ENCODE assay signal across 8 cellular contexts in the genomic region with DNA sequence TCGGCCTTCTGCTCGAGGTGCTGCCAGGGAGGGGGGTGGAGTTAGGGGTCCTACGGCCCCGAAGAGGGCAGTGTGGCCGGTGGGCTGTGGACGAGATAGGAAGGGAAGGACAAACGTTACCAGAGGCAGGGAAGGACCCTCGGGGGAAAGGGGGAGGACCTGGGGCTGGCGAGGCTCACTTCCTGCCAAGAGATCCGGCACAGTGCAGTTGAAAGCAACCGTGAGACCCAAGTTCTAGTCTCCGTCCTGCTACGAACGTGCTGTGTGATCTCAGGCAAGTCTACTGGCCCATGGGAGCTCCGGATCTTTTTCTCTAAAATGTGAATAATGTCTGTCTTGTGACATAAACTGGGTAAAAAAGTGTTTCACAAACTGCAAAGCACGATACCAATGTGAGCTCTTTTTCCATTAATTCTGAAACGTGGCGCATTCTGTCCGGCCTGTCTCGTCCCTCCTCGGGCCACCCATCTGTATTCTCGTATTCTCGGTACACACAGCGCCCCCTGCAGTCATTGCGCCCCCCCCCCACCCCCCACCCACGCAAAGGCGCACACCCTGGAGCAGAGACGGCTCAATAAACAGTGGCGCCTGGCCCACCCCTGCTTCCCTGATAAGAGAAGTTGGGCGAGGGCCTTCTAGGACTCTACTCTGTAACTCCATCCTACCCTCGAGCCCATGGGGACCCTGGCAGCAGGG. TPM values are rescaled to one million over a fixed set of nuclear protein-coding genes. Genes with fewer than 3 reads are reported as not detected.
DNase-seq lines count a peak whose midpoint lies in the region; ATAC-seq and TF ChIP-seq lines count a peak whose summit lies in the region.

No MANE protein-coding gene starts in this region.

- H2AFZ ChIP-seq in smooth muscle cell (ENCODE audit: low read depth): no peak overlapping the region

- peaks cover 35% of the 10 kb centered on the region for H3K4me1 Mint-ChIP-seq in activated naive CD8-positive, alpha-beta T cell (ENCODE audit: low read depth)

- H3K27me3 ChIP-seq in smooth muscle cell (ENCODE audit: low read depth): no peaks in the 10 kb centered on the region

- H3K4me2 ChIP-seq in smooth muscle cell: peak overlapping the region; percentile 62

- H3K4me3 Mint-ChIP-seq in activated naive CD8-positive, alpha-beta T cell: peak overlapping the region; percentile 61

- peak overlapping the region; percentile 87 for H3K27ac ChIP-seq in smooth muscle cell (ENCODE audit: low read depth)

- H3K36me3 ChIP-seq in smooth muscle cell (ENCODE audit: low read depth): no peaks in the 10 kb centered on the region

- H3K9ac ChIP-seq in smooth muscle cell (ENCODE audit: low read depth): peak overlapping the region; percentile 18

- peaks cover 21% of the 10 kb centered on the region for H3K4me1 ChIP-seq in smooth muscle cell (ENCODE audit: low read depth)

- H3K4me3 ChIP-seq in GM12865 (ENCODE audit: low read depth, low read length) (peak overlapping the region; percentile 51), smooth muscle cell (no peak overlapping the region)

- no peaks in the 10 kb centered on the region for H3K27me3 Mint-ChIP-seq in activated naive CD8-positive, alpha-beta T cell

- peak; percentile 48 for DNase-seq in GM12865 (ENCODE audit: low read depth)
- peak; percentile 73 for DNase-seq in cardiac septum (ENCODE audit: low spot score)
- DNase-seq in smooth muscle cell (lab: John Stamatoyannopoulos, UW; ENCODE audit: unreplicated experiment): peak; percentile 68
- DNase-seq in AG20443 (ENCODE audit: low spot score): no peak
- DNase-seq in Kasumi-1 (lab: John Stamatoyannopoulos, UW): no peak
- no peak for DNase-seq in DMS79 (lab: John Stamatoyannopoulos, UW)

- 50% methylated on average over 30 of the region's 31 CpGs for WGBS in smooth muscle cell (ENCODE audit: low lambda C conversion rate)

- no peaks in the 10 kb centered on the region for H4K20me1 ChIP-seq in smooth muscle cell (ENCODE audit: low read depth)

- H3K9me3 ChIP-seq in smooth muscle cell (replicated peaks; ENCODE audit: low read depth): no peaks in the 10 kb centered on the region

- H3K27ac Mint-ChIP-seq in activated naive CD8-positive, alpha-beta T cell: peak overlapping the region; percentile 85

- peaks cover 8% of the 10 kb centered on the region for H3F3A ChIP-seq in smooth muscle cell (ENCODE audit: low read depth)

- H3K9me3 Mint-ChIP-seq in activated naive CD8-positive, alpha-beta T cell (ENCODE audit: low read depth): no peaks in the 10 kb centered on the region

- no peaks in the 10 kb centered on the region for H3K79me2 ChIP-seq in smooth muscle cell (ENCODE audit: low read depth)

- ATAC-seq in HG02970 (IDR thresholded peaks at IDR 0.05; ENCODE audit: low FRiP score, unreplicated experiment): no peak

- H3K36me3 Mint-ChIP-seq in activated naive CD8-positive, alpha-beta T cell: no peaks in the 10 kb centered on the region

- intact Hi-C loops in cardiac septum (cut with DNase I): loop anchor here (1.0 to 5.0 kb wide), 2 partner anchors 13 to 189 kb away; no protein-coding TSS in a partner anchor

- TF ChIP-seq CTCF in GM12865 (IDR thresholded peaks at IDR 0.05; ENCODE audit: insufficient read depth, low read depth, low read length, missing control alignments) (no peak), smooth muscle cell (IDR thresholded peaks at IDR 0.05; ENCODE audit: borderline replicate concordance, insufficient read depth, poor library complexity, severe bottlenecking) (peak; percentile 38)

RNA-seq across cellular contexts. Expression of a gene that starts 8.8 kb away (rescaled TPM):
- total RNA-seq in cardiac septum (17.6 TPM), smooth muscle cell (4.9 and 13.9 TPM in 2 replicates)
- polyA plus RNA-seq in smooth muscle cell: 20.5 and 22.2 TPM in 2 replicates

RNA-seq across cellular contexts. Expression of a gene that starts 11.2 kb away (rescaled TPM):
- total RNA-seq in cardiac septum: 2.7 TPM
- 0.31 and 1.4 TPM in 2 replicates for total RNA-seq in smooth muscle cell
- polyA plus RNA-seq in smooth muscle cell: 5.0 and 5.8 TPM in 2 replicates

RNA-seq across cellular contexts. Expression of a gene that starts 27.5 kb away (rescaled TPM):
- total RNA-seq in cardiac septum (11.5 TPM), smooth muscle cell (4.9 and 12.2 TPM in 2 replicates)
- 20.5 and 25.4 TPM in 2 replicates for polyA plus RNA-seq in smooth muscle cell

RNA-seq across cellular contexts. Expression of a gene that starts 57.0 kb away (rescaled TPM):
- total RNA-seq in cardiac septum: 6.2 TPM
- 6.9 and 9.9 TPM in 2 replicates for total RNA-seq in smooth muscle cell
- polyA plus RNA-seq in smooth muscle cell: 1.2 and 13.2 TPM in 2 replicates

Comparison
In these comparisons a context has a peak if more than half of its experiments do, and no peak if none do; other contexts are left out.
1. DNase-seq: peak in GM12865 (single experiment), cardiac septum (single experiment) and smooth muscle cell (single experiment); none in AG20443 (single experiment), Kasumi-1 (0 of 2) and DMS79 (single experiment).